ENCODE assay signal across 8 cellular contexts in the genomic region with DNA sequence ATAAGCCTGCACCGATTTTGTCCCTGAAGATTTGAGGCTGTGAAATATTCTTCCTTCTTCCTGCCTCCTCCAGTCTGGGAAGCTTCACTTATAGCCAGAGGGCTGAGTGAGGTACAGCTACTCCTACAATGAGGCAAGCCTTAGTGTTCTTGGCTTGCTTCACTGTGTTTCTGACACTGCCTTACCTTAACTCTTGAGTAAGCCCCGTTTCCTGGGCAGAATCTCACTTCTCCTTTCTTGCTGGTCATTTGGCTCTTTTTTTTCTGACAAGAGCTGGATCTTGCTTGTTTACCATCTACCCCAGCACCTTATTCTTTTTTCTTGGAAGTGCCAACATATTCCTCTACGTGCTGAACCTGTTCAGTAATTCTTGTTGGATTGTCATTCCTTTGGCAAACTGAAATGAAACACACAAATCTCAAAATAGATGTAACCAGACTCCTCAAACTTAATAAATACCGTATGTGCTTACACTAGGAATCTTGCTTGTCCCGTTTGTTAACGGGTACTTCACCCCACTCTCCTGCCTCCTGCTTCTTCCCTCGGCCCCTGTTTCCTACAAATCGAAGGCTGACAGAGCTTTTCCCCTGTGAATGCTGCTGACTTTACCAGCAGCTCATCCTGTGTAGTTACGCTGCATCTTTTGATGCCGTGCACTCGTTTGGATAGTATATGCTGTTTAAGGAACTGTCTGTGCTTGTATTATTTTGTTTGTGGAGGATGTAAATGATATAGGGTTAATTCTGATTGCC.
DNase-seq lines count a peak whose midpoint lies in the region; ATAC-seq and TF ChIP-seq lines count a peak whose summit lies in the region.

No MANE protein-coding gene starts in this region.

- no peaks in the 10 kb centered on the region for H3K9me3 ChIP-seq in gastroesophageal sphincter
- H3K9me3 ChIP-seq in thyroid gland = no peaks in the 10 kb centered on the region

- TF ChIP-seq POLR2A in gastroesophageal sphincter (IDR thresholded peaks at IDR 0.05) (no peak), thyroid gland (IDR thresholded peaks at IDR 0.05) (no peak)

- in situ Hi-C loops in GM13977 (cut with MboI; ENCODE audit: low pct_unique_long_range_greater_than_20kb, low sequenced_read_pairs, unreplicated experiment) = loop anchor here (25.0 kb wide), 1 partner anchor 430 kb away; no protein-coding TSS in a partner anchor

- intact Hi-C loops in thyroid gland (cut with DNase I) = no loop called here

- TF ChIP-seq CTCF in GM13977 (IDR thresholded peaks at IDR 0.05; ENCODE audit: extremely low read depth, insufficient read depth, missing control alignments) (no peak), gastroesophageal sphincter (IDR thresholded peaks at IDR 0.05) (no peak), thyroid gland (IDR thresholded peaks at IDR 0.05) (no peak)

- H3K4me1 ChIP-seq in gastroesophageal sphincter (peaks cover 5 to 87% (median 29%) of the 10 kb centered on the region in 3 donors), thyroid gland (peaks cover 73 to 81% of the 10 kb centered on the region in 2 donors)

- 39 to 40% methylated on average over 11 of the region's 11 CpGs for WGBS in gastroesophageal sphincter (ENCODE audit: low coverage in 1 of 2), 2 donors
- WGBS in thyroid gland, 2 donors = 44 to 53% methylated on average over 11 of the region's 11 CpGs

- no peak for TF ChIP-seq EP300 in gastroesophageal sphincter (IDR thresholded peaks at IDR 0.05)

- H3K27me3 ChIP-seq in gastroesophageal sphincter = no peaks in the 10 kb centered on the region
- H3K27me3 ChIP-seq in thyroid gland = no peaks in the 10 kb centered on the region

- ATAC-seq in HG02610 (IDR thresholded peaks at IDR 0.05; ENCODE audit: unreplicated experiment) (peak; percentile 89), gastroesophageal sphincter (peak; percentile 76)

- no peak overlapping the region for H3K4me3 ChIP-seq in gastroesophageal sphincter
- H3K4me3 ChIP-seq in thyroid gland (replicated peaks in 1 of 3) = no peak overlapping the region

- H3K27ac ChIP-seq in gastroesophageal sphincter (peak overlapping the region; percentile 18 to 53 (median 40)), thyroid gland (peak overlapping the region in 2 of 3 donors; percentile 47 to 54)

- H3K36me3 ChIP-seq in gastroesophageal sphincter (no peaks in the 10 kb centered on the region), thyroid gland (no peaks in the 10 kb centered on the region)

- DNase-seq in GM13977 (ENCODE audit: low spot score) (peak; percentile 56), NOMO-1 treated with dmso at 0.1 percent for 144 hours (lab: John Stamatoyannopoulos, UW; ENCODE audit: unreplicated experiment) (peak; percentile 77), thyroid gland (peak in 1 of 2 donors; percentile 27), activated gamma-delta T cell (lab: John Stamatoyannopoulos, UW) (no peak), NCI-H69 (lab: John Stamatoyannopoulos, UW) (no peak)
- no peak for DNase-seq in activated naive CD4-positive, alpha-beta T cell treated with anti-CD3 and anti-CD28 coated beads, Interleukin-2, amount 50 U/mL, for 16 hours

Comparison
In these comparisons a context has a peak if more than half of its experiments do, and no peak if none do; other contexts are left out.
1. DNase-seq: peak in GM13977 (single experiment) and NOMO-1 treated with dmso at 0.1 percent for 144 hours (single experiment); none in activated gamma-delta T cell (single experiment), activated naive CD4-positive, alpha-beta T cell treated with anti-CD3 and anti-CD28 coated beads, Interleukin-2, amount 50 U/mL, for 16 hours (single experiment) and NCI-H69 (single experiment).